11 cellular contexts compared by ENCODE assay signal in the genomic region with DNA sequence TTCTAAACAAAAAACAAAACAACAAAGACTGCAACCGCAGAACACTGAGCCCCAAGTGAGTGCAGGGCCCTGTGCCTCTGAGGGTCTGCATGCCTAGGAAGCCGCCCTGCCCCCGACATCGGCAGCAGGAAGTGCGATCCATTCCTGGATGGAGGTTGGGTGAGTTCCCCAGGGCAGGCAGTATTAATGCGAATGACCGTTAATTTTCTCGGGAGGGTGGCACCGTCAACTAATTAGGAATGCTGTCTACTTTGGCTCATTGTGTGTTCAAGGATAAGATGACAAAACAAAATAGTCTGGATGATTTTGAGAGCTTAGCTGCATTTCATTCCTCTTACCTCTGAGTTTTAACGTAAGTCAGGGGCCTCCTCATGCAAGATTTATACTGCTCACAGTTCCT. TPM values are rescaled to one million over a fixed set of nuclear protein-coding genes. Genes with fewer than 3 reads are reported as not detected.
A peak's percentile ranks its signal among the peaks of the same experiment; 100 is the strongest.
DNase-seq lines count a peak whose midpoint lies in the region; TF ChIP-seq lines count a peak whose summit lies in the region.
"Had no signal": no experiment of that assay in that cellular context is flagged by ENCODE, and none has a peak within 500 bp of the region (broad histone marks: within the 10 kb centered on the region; RNA-seq: fewer than 3 reads in every experiment).

No MANE protein-coding gene starts in this region.

- H3K27me3 ChIP-seq in BJ (ENCODE audit: control insufficient read depth, insufficient read depth, low read length) (no peaks in the 10 kb centered on the region), neural progenitor cell (peaks cover 60% of the 10 kb centered on the region)
- peaks cover 1% of the 10 kb centered on the region for H3K27me3 ChIP-seq in CD4-positive, alpha-beta memory T cell (ENCODE audit: insufficient read depth, low read length)

- CTCF ChIA-PET in BJ (lab: Yijun Ruan, JAX): interaction anchor here (0.6 kb wide), 1 partner anchor 9 kb away, joined by 3 read pairs; no protein-coding TSS in a partner anchor
- CTCF ChIA-PET in activated CD4-positive, alpha-beta memory T cell treated with anti-CD3 and anti-CD28 coated beads for 36 hours (lab: Charles Lee): no interaction called here
- CTCF ChIA-PET in CD4-positive, alpha-beta memory T cell (lab: Charles Lee; ENCODE audit: partially characterized antibody): no interaction called here

- no peaks in the 10 kb centered on the region for H4K20me1 ChIP-seq in neural progenitor cell (ENCODE audit: low read depth)

- H3K4me2 ChIP-seq in neural progenitor cell: peak overlapping the region; percentile 72

- intact Hi-C loops in activated CD4-positive, alpha-beta memory T cell treated with anti-CD3 and anti-CD28 coated beads for 36 hours (cut with micrococcal nuclease): no loop called here
- intact Hi-C loops in CD4-positive, alpha-beta memory T cell (cut with micrococcal nuclease): no loop called here

- TF ChIP-seq CTCF in BJ (IDR thresholded peaks at IDR 0.05; ENCODE audit: insufficient read depth, low read depth, low read length): no peak
- no peak for TF ChIP-seq CTCF in neural progenitor cell (IDR thresholded peaks at IDR 0.05)

- no peaks in the 10 kb centered on the region; the same call in 1 of the 2 replicates for H3K36me3 ChIP-seq in BJ (ENCODE audit: control insufficient read depth, insufficient read depth, low read length)
- no peaks in the 10 kb centered on the region for H3K36me3 ChIP-seq in neural progenitor cell
- no peaks in the 10 kb centered on the region for H3K36me3 ChIP-seq in CD4-positive, alpha-beta memory T cell (ENCODE audit: insufficient read depth, low read length)

- peaks cover 25% of the 10 kb centered on the region for H3F3A ChIP-seq in neural progenitor cell (ENCODE audit: low read depth)

- H3K27ac ChIP-seq in neural progenitor cell: no peak overlapping the region
- no peak overlapping the region for H3K27ac ChIP-seq in CD4-positive, alpha-beta memory T cell (ENCODE audit: low read depth, low read length)
- H3K27ac ChIP-seq: C4-2B had no signal

- POLR2A ChIA-PET in BJ (lab: Charles Lee): no interaction called here
- POLR2A ChIA-PET in activated CD4-positive, alpha-beta memory T cell treated with anti-CD3 and anti-CD28 coated beads for 36 hours (lab: Charles Lee): no interaction called here
- POLR2A ChIA-PET in CD4-positive, alpha-beta memory T cell (lab: Charles Lee; ENCODE audit: partially characterized antibody): no interaction called here

- peak overlapping the region; percentile 66 for H2AFZ ChIP-seq in neural progenitor cell (replicated peaks)

- no peaks in the 10 kb centered on the region for H3K9me3 ChIP-seq in neural progenitor cell (ENCODE audit: low read depth)
- no peaks in the 10 kb centered on the region for H3K9me3 ChIP-seq in CD4-positive, alpha-beta memory T cell (ENCODE audit: control insufficient read depth in 1 of 2, low read length in 2 of 2)

- H3K4me1 ChIP-seq in neural progenitor cell: peaks cover 10% of the 10 kb centered on the region
- H3K4me1 ChIP-seq in CD4-positive, alpha-beta memory T cell (ENCODE audit: insufficient read depth, low read length): peaks cover 16% of the 10 kb centered on the region

- H3K36me3 Mint-ChIP-seq in neural progenitor cell: peaks cover 2% of the 10 kb centered on the region
- no peaks in the 10 kb centered on the region for H3K36me3 Mint-ChIP-seq in activated CD4-positive, alpha-beta memory T cell treated with anti-CD3 and anti-CD28 coated beads for 36 hours
- H3K36me3 Mint-ChIP-seq in CD4-positive, alpha-beta memory T cell: no peaks in the 10 kb centered on the region

- DNase-seq in BJ (ENCODE audit: low read depth) (no peak), NCI-H69 (lab: John Stamatoyannopoulos, UW) (peak; percentile 76), glomerular visceral epithelial cell (ENCODE audit: extremely low spot score) (peak; percentile 31), neural progenitor cell (ENCODE audit: low spot score) (peak; percentile 44), T1000 (lab: John Stamatoyannopoulos, UW) (no peak), NCI-H187 (lab: John Stamatoyannopoulos, UW) (no peak)
- no peak for DNase-seq in activated CD4-positive, alpha-beta memory T cell treated with anti-CD3 and anti-CD28 coated beads for 36 hours
- DNase-seq in CD4-positive, alpha-beta memory T cell: no peak
- DNase-seq: activated B cell treated with CpG ODN at 0.5 μM for 24 hours, amygdala had no signal

- no peak overlapping the region for H3K9ac ChIP-seq in neural progenitor cell

- H3K79me2 ChIP-seq in neural progenitor cell (ENCODE audit: low read depth): no peaks in the 10 kb centered on the region

- peaks cover 28% of the 10 kb centered on the region for H3K27me3 Mint-ChIP-seq in neural progenitor cell (ENCODE audit: insufficient read depth, low read depth)
- peaks cover 29% of the 10 kb centered on the region for H3K27me3 Mint-ChIP-seq in activated CD4-positive, alpha-beta memory T cell treated with anti-CD3 and anti-CD28 coated beads for 36 hours
- peaks cover 11 to 15% of the 10 kb centered on the region in 2 donors for H3K27me3 Mint-ChIP-seq in CD4-positive, alpha-beta memory T cell

- no peak overlapping the region for H3K27ac Mint-ChIP-seq in neural progenitor cell
- no peak overlapping the region for H3K27ac Mint-ChIP-seq in activated CD4-positive, alpha-beta memory T cell treated with anti-CD3 and anti-CD28 coated beads for 36 hours
- H3K27ac Mint-ChIP-seq in CD4-positive, alpha-beta memory T cell: peak overlapping the region in 1 of 7 donors; percentile 36
- H3K27ac Mint-ChIP-seq: activated B cell treated with CpG ODN at 0.5 μM for 24 hours had no signal

- H3K4me1 Mint-ChIP-seq in neural progenitor cell: peaks cover 35% of the 10 kb centered on the region
- H3K4me1 Mint-ChIP-seq in activated CD4-positive, alpha-beta memory T cell treated with anti-CD3 and anti-CD28 coated beads for 36 hours (ENCODE audit: low read depth): peaks cover 12% of the 10 kb centered on the region
- peaks cover 5 to 24% (median 11%) of the 10 kb centered on the region in 4 donors for H3K4me1 Mint-ChIP-seq in CD4-positive, alpha-beta memory T cell

- H3K9me3 Mint-ChIP-seq in neural progenitor cell: peaks cover 5% of the 10 kb centered on the region
- H3K9me3 Mint-ChIP-seq in activated CD4-positive, alpha-beta memory T cell treated with anti-CD3 and anti-CD28 coated beads for 36 hours: no peaks in the 10 kb centered on the region
- H3K9me3 Mint-ChIP-seq in CD4-positive, alpha-beta memory T cell: peaks cover 0 to 6% (median 0%) of the 10 kb centered on the region in 8 donors
- H3K9me3 Mint-ChIP-seq: activated B cell treated with CpG ODN at 0.5 μM for 24 hours had no signal

- peak overlapping the region; percentile 69 for H3K4me3 Mint-ChIP-seq in neural progenitor cell
- H3K4me3 Mint-ChIP-seq in activated CD4-positive, alpha-beta memory T cell treated with anti-CD3 and anti-CD28 coated beads for 36 hours: no peak overlapping the region
- H3K4me3 Mint-ChIP-seq in CD4-positive, alpha-beta memory T cell: no peak overlapping the region
- H3K4me3 Mint-ChIP-seq: activated B cell treated with CpG ODN at 0.5 μM for 24 hours had no signal

- H3K4me3 ChIP-seq in BJ (ENCODE audit: low read depth, low read length): peak overlapping the region; percentile 22
- peak overlapping the region; percentile 38 for H3K4me3 ChIP-seq in neural progenitor cell
- no peak overlapping the region for H3K4me3 ChIP-seq in CD4-positive, alpha-beta memory T cell (ENCODE audit: low read length in 2 of 2)

RNA-seq across cellular contexts. Expression of a gene that starts 3.1 kb away (rescaled TPM):
- 3.6 and 5.5 TPM in 2 replicates for polyA plus RNA-seq in BJ (2011; rRNA removed)
- polyA minus RNA-seq in BJ (2011; rRNA and poly(A)+ RNA removed): 1.5 and 2.1 TPM in 2 replicates
- 0.32 and 0.74 TPM in 2 replicates for total RNA-seq in neural progenitor cell (ENCODE audit: low replicate concordance)
- total RNA-seq in activated CD4-positive, alpha-beta memory T cell treated with anti-CD3 and anti-CD28 coated beads for 36 hours: not detected
- total RNA-seq in CD4-positive, alpha-beta memory T cell: not detected
- polyA plus RNA-seq in CD4-positive, alpha-beta memory T cell: not detected
- total RNA-seq: activated B cell treated with CpG ODN at 0.5 μM for 24 hours had no signal

Comparison
In these comparisons a context has a peak if more than half of its experiments do, and no peak if none do; other contexts are left out.
1. DNase-seq: peak in NCI-H69 (single experiment), glomerular visceral epithelial cell (single experiment) and neural progenitor cell (single experiment); none in BJ (single experiment), activated CD4-positive, alpha-beta memory T cell treated with anti-CD3 and anti-CD28 coated beads for 36 hours (single experiment), T1000 (single experiment), NCI-H187 (0 of 2) and CD4-positive, alpha-beta memory T cell (0 of 5).
2. H3K4me3 ChIP-seq: peak in BJ (single experiment) and neural progenitor cell (single experiment); none in CD4-positive, alpha-beta memory T cell (0 of 2).